ENCODE assay signal across 1 cellular context in the genomic region with DNA sequence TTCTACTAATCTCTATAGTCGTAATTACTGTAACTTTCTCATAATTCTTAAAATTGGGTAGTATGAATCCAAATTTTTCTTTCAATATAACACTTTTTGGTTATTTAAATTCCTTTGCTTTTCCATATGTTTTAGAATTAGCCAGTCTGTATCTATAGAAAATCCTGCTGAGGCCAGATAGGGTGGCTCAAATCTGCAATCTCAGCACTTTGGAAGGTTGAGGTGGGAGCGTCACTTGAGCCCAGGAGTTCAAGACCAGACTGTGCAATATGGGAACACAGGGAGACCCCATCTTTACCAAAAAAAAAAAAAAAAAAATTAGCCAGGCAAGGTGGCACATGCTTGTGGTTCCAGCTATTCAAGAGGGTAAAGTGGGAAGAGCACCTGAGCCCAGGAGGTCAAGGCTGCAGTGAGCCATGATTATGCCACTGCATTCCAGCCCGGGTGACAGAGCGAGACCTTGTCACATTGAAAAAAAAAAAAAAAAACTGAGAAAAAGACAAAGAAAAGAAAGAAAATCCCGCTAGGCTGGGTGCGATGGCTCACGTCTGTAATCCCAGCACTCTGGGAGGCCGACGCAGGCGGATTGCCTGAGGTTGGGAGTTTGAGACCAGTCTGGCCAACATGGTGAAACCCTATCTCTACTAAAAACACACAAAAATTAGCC.
TF ChIP-seq lines count a peak whose summit lies in the region.

No MANE protein-coding gene starts in this region.

TF ChIP-seq in A549, 52 proteins besides CTCF, POLR2A, EP300 and RAD21 (continued from another document):
- TF ChIP-seq, protein P1, sequence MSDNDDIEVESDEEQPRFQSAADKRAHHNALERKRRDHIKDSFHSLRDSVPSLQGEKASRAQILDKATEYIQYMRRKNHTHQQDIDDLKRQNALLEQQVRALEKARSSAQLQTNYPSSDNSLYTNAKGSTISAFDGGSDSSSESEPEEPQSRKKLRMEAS (IDR thresholded peaks at IDR 0.05) = no peak
- TF ChIP-seq EHF (CRISPR knock-in tag; IDR thresholded peaks at IDR 0.05) (no peak), RNF2 (IDR thresholded peaks at IDR 0.05; ENCODE audit: borderline replicate concordance, low read depth) (no peak), HDAC2 (IDR thresholded peaks at IDR 0.05) (no peak), MAFK (IDR thresholded peaks at IDR 0.05; ENCODE audit: partially characterized antibody) (peak; percentile 91)
